Comparison of ENCODE assay signal across 1 cellular context in the genomic region with DNA sequence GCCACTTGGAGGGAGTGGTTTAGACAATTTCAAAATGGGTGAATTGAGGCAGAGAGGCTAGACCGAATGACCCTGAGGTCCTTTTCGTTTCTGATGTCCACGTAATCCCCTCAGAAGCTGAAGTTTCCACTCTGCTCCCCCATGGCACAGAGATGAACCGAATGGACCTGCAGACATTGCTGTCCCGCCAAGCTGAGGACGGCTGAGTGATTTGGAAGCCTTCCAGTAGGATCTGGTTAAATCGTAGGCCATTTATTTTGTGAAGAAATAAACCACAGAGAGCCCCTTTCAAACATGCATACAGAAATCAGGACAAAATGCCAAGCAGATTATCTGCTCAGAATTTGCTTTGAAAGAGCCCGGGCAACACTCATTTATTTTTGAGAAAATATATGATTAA.
TF ChIP-seq lines count a peak whose summit lies in the region.

No MANE protein-coding gene starts in this region.

TF ChIP-seq in GM23338, 12 proteins besides CTCF, POLR2A, EP300 and RAD21 (continued from another document):
- TF ChIP-seq, protein P1, sequence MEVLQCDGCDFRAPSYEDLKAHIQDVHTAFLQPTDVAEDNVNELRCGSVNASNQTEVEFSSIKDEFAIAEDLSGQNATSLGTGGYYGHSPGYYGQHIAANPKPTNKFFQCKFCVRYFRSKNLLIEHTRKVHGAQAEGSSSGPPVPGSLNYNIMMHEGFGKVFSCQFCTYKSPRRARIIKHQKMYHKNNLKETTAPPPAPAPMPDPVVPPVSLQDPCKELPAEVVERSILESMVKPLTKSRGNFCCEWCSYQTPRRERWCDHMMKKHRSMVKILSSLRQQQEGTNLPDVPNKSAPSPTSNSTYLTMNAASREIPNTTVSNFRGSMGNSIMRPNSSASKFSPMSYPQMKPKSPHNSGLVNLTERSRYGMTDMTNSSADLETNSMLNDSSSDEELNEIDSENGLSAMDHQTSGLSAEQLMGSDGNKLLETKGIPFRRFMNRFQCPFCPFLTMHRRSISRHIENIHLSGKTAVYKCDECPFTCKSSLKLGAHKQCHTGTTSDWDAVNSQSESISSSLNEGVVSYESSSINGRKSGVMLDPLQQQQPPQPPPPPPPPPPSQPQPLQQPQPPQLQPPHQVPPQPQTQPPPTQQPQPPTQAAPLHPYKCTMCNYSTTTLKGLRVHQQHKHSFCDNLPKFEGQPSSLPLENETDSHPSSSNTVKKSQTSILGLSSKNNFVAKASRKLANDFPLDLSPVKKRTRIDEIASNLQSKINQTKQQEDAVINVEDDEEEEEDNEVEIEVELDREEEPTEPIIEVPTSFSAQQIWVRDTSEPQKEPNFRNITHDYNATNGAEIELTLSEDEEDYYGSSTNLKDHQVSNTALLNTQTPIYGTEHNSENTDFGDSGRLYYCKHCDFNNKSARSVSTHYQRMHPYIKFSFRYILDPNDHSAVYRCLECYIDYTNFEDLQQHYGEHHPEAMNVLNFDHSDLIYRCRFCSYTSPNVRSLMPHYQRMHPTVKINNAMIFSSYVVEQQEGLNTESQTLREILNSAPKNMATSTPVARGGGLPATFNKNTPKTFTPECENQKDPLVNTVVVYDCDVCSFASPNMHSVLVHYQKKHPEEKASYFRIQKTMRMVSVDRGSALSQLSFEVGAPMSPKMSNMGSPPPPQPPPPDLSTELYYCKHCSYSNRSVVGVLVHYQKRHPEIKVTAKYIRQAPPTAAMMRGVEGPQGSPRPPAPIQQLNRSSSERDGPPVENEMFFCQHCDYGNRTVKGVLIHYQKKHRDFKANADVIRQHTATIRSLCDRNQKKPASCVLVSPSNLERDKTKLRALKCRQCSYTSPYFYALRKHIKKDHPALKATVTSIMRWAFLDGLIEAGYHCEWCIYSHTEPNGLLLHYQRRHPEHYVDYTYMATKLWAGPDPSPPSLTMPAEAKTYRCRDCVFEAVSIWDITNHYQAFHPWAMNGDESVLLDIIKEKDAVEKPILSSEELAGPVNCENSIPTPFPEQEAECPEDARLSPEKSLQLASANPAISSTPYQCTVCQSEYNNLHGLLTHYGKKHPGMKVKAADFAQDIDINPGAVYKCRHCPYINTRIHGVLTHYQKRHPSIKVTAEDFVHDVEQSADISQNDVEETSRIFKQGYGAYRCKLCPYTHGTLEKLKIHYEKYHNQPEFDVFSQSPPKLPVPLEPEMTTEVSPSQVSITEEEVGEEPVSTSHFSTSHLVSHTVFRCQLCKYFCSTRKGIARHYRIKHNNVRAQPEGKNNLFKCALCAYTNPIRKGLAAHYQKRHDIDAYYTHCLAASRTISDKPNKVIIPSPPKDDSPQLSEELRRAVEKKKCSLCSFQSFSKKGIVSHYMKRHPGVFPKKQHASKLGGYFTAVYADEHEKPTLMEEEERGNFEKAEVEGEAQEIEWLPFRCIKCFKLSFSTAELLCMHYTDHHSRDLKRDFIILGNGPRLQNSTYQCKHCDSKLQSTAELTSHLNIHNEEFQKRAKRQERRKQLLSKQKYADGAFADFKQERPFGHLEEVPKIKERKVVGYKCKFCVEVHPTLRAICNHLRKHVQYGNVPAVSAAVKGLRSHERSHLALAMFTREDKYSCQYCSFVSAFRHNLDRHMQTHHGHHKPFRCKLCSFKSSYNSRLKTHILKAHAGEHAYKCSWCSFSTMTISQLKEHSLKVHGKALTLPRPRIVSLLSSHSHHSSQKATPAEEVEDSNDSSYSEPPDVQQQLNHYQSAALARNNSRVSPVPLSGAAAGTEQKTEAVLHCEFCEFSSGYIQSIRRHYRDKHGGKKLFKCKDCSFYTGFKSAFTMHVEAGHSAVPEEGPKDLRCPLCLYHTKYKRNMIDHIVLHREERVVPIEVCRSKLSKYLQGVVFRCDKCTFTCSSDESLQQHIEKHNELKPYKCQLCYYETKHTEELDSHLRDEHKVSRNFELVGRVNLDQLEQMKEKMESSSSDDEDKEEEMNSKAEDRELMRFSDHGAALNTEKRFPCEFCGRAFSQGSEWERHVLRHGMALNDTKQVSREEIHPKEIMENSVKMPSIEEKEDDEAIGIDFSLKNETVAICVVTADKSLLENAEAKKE (CRISPR knock-in tag; IDR thresholded peaks at IDR 0.05), result no peak
- no peak for TF ChIP-seq ZNF114 (CRISPR knock-in tag; IDR thresholded peaks at IDR 0.05)
- TF ChIP-seq, protein P2, sequence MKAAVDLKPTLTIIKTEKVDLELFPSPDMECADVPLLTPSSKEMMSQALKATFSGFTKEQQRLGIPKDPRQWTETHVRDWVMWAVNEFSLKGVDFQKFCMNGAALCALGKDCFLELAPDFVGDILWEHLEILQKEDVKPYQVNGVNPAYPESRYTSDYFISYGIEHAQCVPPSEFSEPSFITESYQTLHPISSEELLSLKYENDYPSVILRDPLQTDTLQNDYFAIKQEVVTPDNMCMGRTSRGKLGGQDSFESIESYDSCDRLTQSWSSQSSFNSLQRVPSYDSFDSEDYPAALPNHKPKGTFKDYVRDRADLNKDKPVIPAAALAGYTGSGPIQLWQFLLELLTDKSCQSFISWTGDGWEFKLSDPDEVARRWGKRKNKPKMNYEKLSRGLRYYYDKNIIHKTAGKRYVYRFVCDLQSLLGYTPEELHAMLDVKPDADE (IDR thresholded peaks at IDR 0.05), result no peak
- no peak for TF ChIP-seq EZH2phosphoT487 (IDR thresholded peaks at IDR 0.05; ENCODE audit: unreplicated experiment)
- no peak for TF ChIP-seq CREB1 (CRISPR knock-in tag; IDR thresholded peaks at IDR 0.05; ENCODE audit: low read depth)
- TF ChIP-seq STAT1 (IDR thresholded peaks at IDR 0.05; ENCODE audit: unreplicated experiment), result no peak
- TF ChIP-seq POLR2AphosphoS5 (IDR thresholded peaks at IDR 0.05; ENCODE audit: low read depth), result no peak
- no peak for TF ChIP-seq EZH2 (IDR thresholded peaks at IDR 0.05; ENCODE audit: low read depth, unreplicated experiment)
TF ChIP-seq in GM23338: peak in this region for 0.
